In genomic region chr1:240866724-240867123, GRCh38 we compare ENCODE assay signal across 28 cellular contexts.
"Had no signal": no experiment of that assay in that cellular context is flagged by ENCODE, and none has a peak within 500 bp of the region (broad histone marks: within the 10 kb centered on the region; RNA-seq: fewer than 3 reads in every experiment).

No MANE protein-coding gene starts in this region.

- H3K27ac Mint-ChIP-seq: stimulated activated effector memory CD8-positive, alpha-beta T cell treated with anti-CD3 and anti-CD28 coated beads, Interleukin-12 subunit alpha, Interleukin-12 subunit beta, amount 100 ng/mL, for 72 hours; stimulated activated memory B cell treated with anti-CD40 and anti-IgM and Interleukin-4, amounts not matched to agents 10 μg/mL and 1 μg/mL and 100 μg/mL, for 72 hours; stimulated activated naive B cell treated with anti-CD40 and anti-IgM and Interleukin-4, amounts not matched to agents 10 μg/mL and 1 μg/mL and 100 μg/mL, for 72 hours; stimulated activated naive CD8-positive, alpha-beta T cell treated with anti-CD3 and anti-CD28 coated beads, Interleukin-15, amount 100 ng/mL, for 72 hours; stimulated activated naive CD8-positive, alpha-beta T cell treated with anti-CD3 and anti-CD28 coated beads, Interleukin-15, Interleukin-2, amounts not matched to agents 100 ng/mL and 50 ng/mL, for 24 hours; type B pancreatic cell had no signal

- H3K4me1 Mint-ChIP-seq: stimulated activated effector memory CD8-positive, alpha-beta T cell treated with anti-CD3 and anti-CD28 coated beads, Interleukin-12 subunit alpha, Interleukin-12 subunit beta, amount 100 ng/mL, for 72 hours; stimulated activated memory B cell treated with anti-CD40 and anti-IgM and Interleukin-4, amounts not matched to agents 10 μg/mL and 1 μg/mL and 100 μg/mL, for 72 hours; stimulated activated naive B cell treated with anti-CD40 and anti-IgM and Interleukin-4, amounts not matched to agents 10 μg/mL and 1 μg/mL and 100 μg/mL, for 72 hours; stimulated activated naive CD8-positive, alpha-beta T cell treated with anti-CD3 and anti-CD28 coated beads, Interleukin-15, amount 100 ng/mL, for 72 hours had no signal

- H3K4me3 Mint-ChIP-seq: stimulated activated effector memory CD8-positive, alpha-beta T cell treated with anti-CD3 and anti-CD28 coated beads, Interleukin-12 subunit alpha, Interleukin-12 subunit beta, amount 100 ng/mL, for 72 hours; stimulated activated memory B cell treated with anti-CD40 and anti-IgM and Interleukin-4, amounts not matched to agents 10 μg/mL and 1 μg/mL and 100 μg/mL, for 72 hours; stimulated activated naive B cell treated with anti-CD40 and anti-IgM and Interleukin-4, amounts not matched to agents 10 μg/mL and 1 μg/mL and 100 μg/mL, for 72 hours; stimulated activated naive CD8-positive, alpha-beta T cell treated with anti-CD3 and anti-CD28 coated beads, Interleukin-15, amount 100 ng/mL, for 72 hours; stimulated activated naive CD8-positive, alpha-beta T cell treated with anti-CD3 and anti-CD28 coated beads, Interleukin-15, Interleukin-2, amounts not matched to agents 100 ng/mL and 50 ng/mL, for 24 hours; type B pancreatic cell had no signal

- H3K36me3 Mint-ChIP-seq: stimulated activated effector memory CD8-positive, alpha-beta T cell treated with anti-CD3 and anti-CD28 coated beads, Interleukin-12 subunit alpha, Interleukin-12 subunit beta, amount 100 ng/mL, for 72 hours; stimulated activated naive B cell treated with anti-CD40 and anti-IgM and Interleukin-4, amounts not matched to agents 10 μg/mL and 1 μg/mL and 100 μg/mL, for 72 hours; type B pancreatic cell had no signal

- H3K27me3 ChIP-seq: stomach, suprapubic skin, testis, thyroid gland, tibial artery, tibial nerve, transverse colon, upper lobe of left lung, upper lobe of right lung, uterus, vagina had no signal

- H3K9me3 ChIP-seq: stomach, suprapubic skin, testis, thoracic aorta, thyroid gland, tibial artery, tibial nerve, transverse colon, upper lobe of left lung, upper lobe of right lung, uterus, vagina had no signal

- ATAC-seq: stimulated activated effector memory CD8-positive, alpha-beta T cell treated with anti-CD3 and anti-CD28 coated beads, Interleukin-12 subunit alpha, Interleukin-12 subunit beta, amount 100 ng/mL, for 72 hours; stimulated activated memory B cell treated with anti-CD40 and anti-IgM and Interleukin-4, amounts not matched to agents 10 μg/mL and 1 μg/mL and 100 μg/mL, for 72 hours; stimulated activated naive B cell treated with anti-CD40 and anti-IgM and Interleukin-4, amounts not matched to agents 10 μg/mL and 1 μg/mL and 100 μg/mL, for 72 hours; stimulated activated naive CD8-positive, alpha-beta T cell treated with anti-CD3 and anti-CD28 coated beads, Interleukin-15, amount 100 ng/mL, for 72 hours; stimulated activated naive CD8-positive, alpha-beta T cell treated with anti-CD3 and anti-CD28 coated beads, Interleukin-15, Interleukin-2, amounts not matched to agents 100 U/mL and 50 U/mL, for 24 hours; upper lobe of right lung had no signal

- DNase-seq: stimulated activated CD4-positive, alpha-beta T cell treated with anti-CD3 and anti-CD28 coated beads, Interleukin-2, amount 100 ng/mL, for 48 hours; stimulated activated CD4-positive, alpha-beta T cell treated with anti-CD3 and anti-CD28 coated beads, Interleukin-4, amount 100 ng/mL, for 1 hour; stimulated activated CD4-positive, alpha-beta T cell treated with anti-CD3 and anti-CD28 coated beads, Interleukin-4, amount 100 ng/mL, for 24 hours; stimulated activated CD4-positive, alpha-beta T cell treated with anti-CD3 and anti-CD28 coated beads, Interleukin-4, amount 100 ng/mL, for 4 hours; stimulated activated CD8-positive, alpha-beta memory T cell treated with anti-CD3 and anti-CD28 coated beads, Interleukin-4, amount 100 ng/mL, for 48 hours; stimulated activated naive B cell treated with anti-CD40 and anti-IgM and Interleukin-4, amounts not matched to agents 10 μg/mL and 1 μg/mL and 100 μg/mL, for 72 hours; stimulated activated naive CD4-positive, alpha-beta T cell; stimulated activated naive CD4-positive, alpha-beta T cell treated with Interleukin-2 at 50 U/mL for 16 hours; stimulated activated naive CD8-positive, alpha-beta T cell treated with anti-CD3 and anti-CD28 coated beads, Interleukin-15, amount 100 ng/mL, for 72 hours; stimulated activated naive CD8-positive, alpha-beta T cell treated with anti-CD3 and anti-CD28 coated beads, Interleukin-15, Interleukin-2, amounts not matched to agents 100 U/mL and 50 U/mL, for 24 hours; stomach; substantia nigra; testis; thyroid gland; tibial artery; transverse colon; trophoblast cell; upper lobe of right lung; uterus had no signal

- H3K27ac ChIP-seq: stomach, suprapubic skin, testis, thoracic aorta, thyroid gland, tibial artery, tibial nerve, transverse colon, upper lobe of left lung, upper lobe of right lung, uterus, vagina had no signal

- H3K4me3 ChIP-seq: stomach, suprapubic skin, testis, thoracic aorta, thyroid gland, tibial artery, tibial nerve, transverse colon, upper lobe of left lung, upper lobe of right lung, uterus, vagina had no signal

- H3K27me3 Mint-ChIP-seq: stimulated activated memory B cell treated with anti-CD40 and anti-IgM and Interleukin-4, amounts not matched to agents 10 μg/mL and 1 μg/mL and 100 μg/mL, for 72 hours; stimulated activated naive B cell treated with anti-CD40 and anti-IgM and Interleukin-4, amounts not matched to agents 10 μg/mL and 1 μg/mL and 100 μg/mL, for 72 hours; stimulated activated naive CD8-positive, alpha-beta T cell treated with anti-CD3 and anti-CD28 coated beads, Interleukin-15, amount 100 ng/mL, for 72 hours; stimulated activated naive CD8-positive, alpha-beta T cell treated with anti-CD3 and anti-CD28 coated beads, Interleukin-15, Interleukin-2, amounts not matched to agents 100 ng/mL and 50 ng/mL, for 24 hours; type B pancreatic cell had no signal

- H3K36me3 ChIP-seq: stomach, suprapubic skin, thoracic aorta, thyroid gland, tibial artery, tibial nerve, transverse colon, upper lobe of left lung, upper lobe of right lung, uterus, vagina had no signal

- H3K4me1 ChIP-seq: stomach, suprapubic skin, testis, thyroid gland, tibial artery, tibial nerve, transverse colon, upper lobe of left lung, upper lobe of right lung, uterus, vagina had no signal

- H3K9me3 Mint-ChIP-seq: stimulated activated memory B cell treated with anti-CD40 and anti-IgM and Interleukin-4, amounts not matched to agents 10 μg/mL and 1 μg/mL and 100 μg/mL, for 72 hours; stimulated activated naive B cell treated with anti-CD40 and anti-IgM and Interleukin-4, amounts not matched to agents 10 μg/mL and 1 μg/mL and 100 μg/mL, for 72 hours; stimulated activated naive CD8-positive, alpha-beta T cell treated with anti-CD3 and anti-CD28 coated beads, Interleukin-15, amount 100 ng/mL, for 72 hours; type B pancreatic cell had no signal
